1 cellular context compared by ENCODE assay signal in genomic region chr17:62723842-62724241, GRCh38.
TF ChIP-seq lines count a peak whose summit lies in the region.

No MANE protein-coding gene starts in this region.

TF ChIP-seq in GM23338, 12 proteins besides CTCF, POLR2A, EP300 and RAD21 (continued from another document):
- TF ChIP-seq REST (IDR thresholded peaks at IDR 0.05; ENCODE audit: unreplicated experiment): no peak
- no peak for TF ChIP-seq POLR2AphosphoS5 (IDR thresholded peaks at IDR 0.05; ENCODE audit: low read depth)
